Comparison of ENCODE assay signal across 19 cellular contexts in genomic region chr1:182845894-182846293, GRCh38. TPM values are rescaled to one million over a fixed set of nuclear protein-coding genes. Genes with fewer than 3 reads are reported as not detected.
DNase-seq lines count a peak whose midpoint lies in the region; ATAC-seq and TF ChIP-seq lines count a peak whose summit lies in the region.
"Had no signal": no experiment of that assay in that cellular context is flagged by ENCODE, and none has a peak within 500 bp of the region (broad histone marks: within the 10 kb centered on the region; RNA-seq: fewer than 3 reads in every experiment).

No MANE protein-coding gene starts in this region.

- no peaks in the 10 kb centered on the region for H3K27me3 ChIP-seq in CD4-positive, alpha-beta memory T cell (ENCODE audit: insufficient read depth, low read length)
- H3K27me3 ChIP-seq in WERI-Rb-1 (ENCODE audit: insufficient read depth, low read depth, severe bottlenecking) (no peaks in the 10 kb centered on the region), endodermal cell (ENCODE audit: control insufficient read depth, insufficient read depth, low read length, poor library complexity, severe bottlenecking) (no peaks in the 10 kb centered on the region)
- H3K27me3 ChIP-seq: BLaER1 treated with 17β-estradiol and CSF1 and Interleukin-3, amounts not matched to agents 10 nM and 100 nM had no signal

- POLR2A ChIA-PET in activated CD8-positive, alpha-beta T cell treated with anti-CD3 and anti-CD28 coated beads for 36 hours (lab: Charles Lee) = interaction anchor here (0.7 to 1.9 kb wide), 6 partner anchors 8 to 42 kb away, joined by 3 to 10 read pairs (median 4); no protein-coding TSS in a partner anchor
- POLR2A ChIA-PET in activated CD8-positive, alpha-beta T cell treated with anti-CD3 and anti-CD28 coated beads, Interleukin-2, amount 10 ng/mL, durations not matched to agents 7 days and 5 days (lab: Charles Lee) = interaction anchor here (0.7 kb wide), 1 partner anchor 41 kb away, joined by 3 read pairs; no protein-coding TSS in a partner anchor
- POLR2A ChIA-PET in CD4-positive, alpha-beta memory T cell (lab: Charles Lee; ENCODE audit: partially characterized antibody) = no interaction called here

- ATAC-seq in activated CD8-positive, alpha-beta T cell treated with anti-CD3 and anti-CD28 coated beads for 36 hours = no peak
- ATAC-seq in activated CD8-positive, alpha-beta T cell treated with anti-CD3 and anti-CD28 coated beads, Interleukin-2, amount 10 ng/mL, durations not matched to agents 7 days and 5 days = no peak
- ATAC-seq in stimulated activated naive B cell treated with anti-CD40 and anti-IgM and Interleukin-4, amounts not matched to agents 10 μg/mL and 1 μg/mL and 100 μg/mL, for 72 hours (replicated peaks) = no peak

- no peaks in the 10 kb centered on the region for H3K9me3 Mint-ChIP-seq in activated CD8-positive, alpha-beta T cell treated with anti-CD3 and anti-CD28 coated beads for 36 hours
- H3K9me3 Mint-ChIP-seq in activated CD8-positive, alpha-beta T cell treated with anti-CD3 and anti-CD28 coated beads, Interleukin-2, amount 10 ng/mL, durations not matched to agents 7 days and 5 days (ENCODE audit: insufficient read depth) = no peaks in the 10 kb centered on the region
- H3K9me3 Mint-ChIP-seq in CD4-positive, alpha-beta memory T cell = no peaks in the 10 kb centered on the region
- no peaks in the 10 kb centered on the region for H3K9me3 Mint-ChIP-seq in endodermal cell
- no peaks in the 10 kb centered on the region for H3K9me3 Mint-ChIP-seq in stimulated activated naive B cell treated with anti-CD40 and anti-IgM and Interleukin-4, amounts not matched to agents 10 μg/mL and 1 μg/mL and 100 μg/mL, for 72 hours

- H3K9ac ChIP-seq in endodermal cell (ENCODE audit: extremely low read depth, low read length, poor library complexity, severe bottlenecking) = no peak overlapping the region
- H3K9ac ChIP-seq: BLaER1 treated with 17β-estradiol and CSF1 and Interleukin-3, amounts not matched to agents 10 nM and 100 nM had no signal

- TF ChIP-seq CTCF in activated CD8-positive, alpha-beta T cell treated with anti-CD3 and anti-CD28 coated beads for 36 hours (IDR thresholded peaks at IDR 0.05) = no peak
- TF ChIP-seq CTCF in WERI-Rb-1 (IDR thresholded peaks at IDR 0.05; ENCODE audit: low read depth, low read length) (no peak), endodermal cell (conservative IDR thresholded peaks at IDR 0.05) (no peak)

- CTCF ChIA-PET in activated CD8-positive, alpha-beta T cell treated with anti-CD3 and anti-CD28 coated beads for 36 hours (lab: Charles Lee) = no interaction called here
- CTCF ChIA-PET in activated CD8-positive, alpha-beta T cell treated with anti-CD3 and anti-CD28 coated beads, Interleukin-2, amount 10 ng/mL, durations not matched to agents 7 days and 5 days (lab: Charles Lee) = no interaction called here
- CTCF ChIA-PET in CD4-positive, alpha-beta memory T cell (lab: Charles Lee; ENCODE audit: partially characterized antibody) = interaction anchor here (1.0 kb wide), 1 partner anchor 245 kb away, joined by 3 read pairs; no protein-coding TSS in a partner anchor

- no peak overlapping the region for H3K27ac ChIP-seq in CD4-positive, alpha-beta memory T cell (ENCODE audit: low read depth, low read length)
- no peak overlapping the region for H3K27ac ChIP-seq in WERI-Rb-1
- H3K27ac ChIP-seq in endodermal cell (ENCODE audit: low read depth, low read length) = no peak overlapping the region
- H3K27ac ChIP-seq: BLaER1 treated with 17β-estradiol and CSF1 and Interleukin-3, amounts not matched to agents 10 nM and 100 nM; HL-60 had no signal

- H3K4me1 ChIP-seq in CD4-positive, alpha-beta memory T cell (ENCODE audit: insufficient read depth, low read length) = peaks cover 70% of the 10 kb centered on the region
- no peaks in the 10 kb centered on the region for H3K4me1 ChIP-seq in endodermal cell (ENCODE audit: control insufficient read depth, insufficient read depth, low read length)

- intact Hi-C loops in activated CD8-positive, alpha-beta T cell treated with anti-CD3 and anti-CD28 coated beads for 36 hours (cut with micrococcal nuclease) = no loop called here
- intact Hi-C loops in CD4-positive, alpha-beta memory T cell (cut with micrococcal nuclease) = loop anchor here (10.0 kb wide), 1 partner anchor 49 kb away; no protein-coding TSS in a partner anchor

- peaks cover 89% of the 10 kb centered on the region for H3K36me3 Mint-ChIP-seq in activated CD8-positive, alpha-beta T cell treated with anti-CD3 and anti-CD28 coated beads for 36 hours (ENCODE audit: low read depth)
- H3K36me3 Mint-ChIP-seq in activated CD8-positive, alpha-beta T cell treated with anti-CD3 and anti-CD28 coated beads, Interleukin-2, amount 10 ng/mL, durations not matched to agents 7 days and 5 days (ENCODE audit: low read depth) = peaks cover 89% of the 10 kb centered on the region
- H3K36me3 Mint-ChIP-seq in CD4-positive, alpha-beta memory T cell = peaks cover 67 to 84% of the 10 kb centered on the region in 2 donors
- peaks cover 87% of the 10 kb centered on the region for H3K36me3 Mint-ChIP-seq in endodermal cell (ENCODE audit: low read depth)
- H3K36me3 Mint-ChIP-seq in stimulated activated naive B cell treated with anti-CD40 and anti-IgM and Interleukin-4, amounts not matched to agents 10 μg/mL and 1 μg/mL and 100 μg/mL, for 72 hours = peaks cover 40 to 61% of the 10 kb centered on the region in 2 donors

- no peak for DNase-seq in activated CD8-positive, alpha-beta T cell treated with anti-CD3 and anti-CD28 coated beads for 36 hours
- no peak for DNase-seq in activated CD8-positive, alpha-beta T cell treated with anti-CD3 and anti-CD28 coated beads, Interleukin-2, amount 10 ng/mL, durations not matched to agents 7 days and 5 days
- DNase-seq in CD4-positive, alpha-beta memory T cell = no peak
- peak; percentile 17 for DNase-seq in WERI-Rb-1
- DNase-seq in endodermal cell = no peak
- no peak for DNase-seq in stimulated activated naive B cell treated with anti-CD40 and anti-IgM and Interleukin-4, amounts not matched to agents 10 μg/mL and 1 μg/mL and 100 μg/mL, for 72 hours
- DNase-seq in DMS53 treated with DMSO at 0.1 percent for 48 hours (lab: John Stamatoyannopoulos, UW; ENCODE audit: unreplicated experiment) = no peak
- DNase-seq in islet precursor cell = no peak
- DNase-seq: DMS153, KBM-7, NCI-H1048, NCI-H146, NCI-H2081 treated with DMSO at 0.1 percent for 48 hours, NCI-H2227 treated with DMSO at 0.1 percent for 48 hours, NCI-H524 treated with DMSO at 0.1 percent for 48 hours, OCI-M1, RPMI8226 had no signal

- no peak overlapping the region for H3K4me3 ChIP-seq in CD4-positive, alpha-beta memory T cell (ENCODE audit: low read length in 2 of 2)
- H3K4me3 ChIP-seq in WERI-Rb-1 (ENCODE audit: low read depth, low read length) (no peak overlapping the region), endodermal cell (ENCODE audit: low read length) (peak overlapping the region; percentile 52)
- H3K4me3 ChIP-seq: BLaER1 treated with 17β-estradiol and CSF1 and Interleukin-3, amounts not matched to agents 10 nM and 100 nM had no signal

- WGBS in endodermal cell (ENCODE audit: insufficient coverage in 1 of 2, insufficient read length in 1 of 2), 2 experiments = 89 to 94% methylated on average over 3 to 5 of the region's 5 CpGs

- H3K27me3 Mint-ChIP-seq in activated CD8-positive, alpha-beta T cell treated with anti-CD3 and anti-CD28 coated beads for 36 hours = no peaks in the 10 kb centered on the region
- no peaks in the 10 kb centered on the region for H3K27me3 Mint-ChIP-seq in activated CD8-positive, alpha-beta T cell treated with anti-CD3 and anti-CD28 coated beads, Interleukin-2, amount 10 ng/mL, durations not matched to agents 7 days and 5 days (ENCODE audit: low read depth)
- no peaks in the 10 kb centered on the region for H3K27me3 Mint-ChIP-seq in CD4-positive, alpha-beta memory T cell
- no peaks in the 10 kb centered on the region for H3K27me3 Mint-ChIP-seq in endodermal cell (ENCODE audit: insufficient read depth)
- no peaks in the 10 kb centered on the region for H3K27me3 Mint-ChIP-seq in stimulated activated naive B cell treated with anti-CD40 and anti-IgM and Interleukin-4, amounts not matched to agents 10 μg/mL and 1 μg/mL and 100 μg/mL, for 72 hours

- H3K4me3 Mint-ChIP-seq in activated CD8-positive, alpha-beta T cell treated with anti-CD3 and anti-CD28 coated beads for 36 hours = no peak overlapping the region
- no peak overlapping the region for H3K4me3 Mint-ChIP-seq in activated CD8-positive, alpha-beta T cell treated with anti-CD3 and anti-CD28 coated beads, Interleukin-2, amount 10 ng/mL, durations not matched to agents 7 days and 5 days
- H3K4me3 Mint-ChIP-seq in CD4-positive, alpha-beta memory T cell = peak overlapping the region in 3 of 8 donors; percentile 16 to 54 (median 43)
- peak overlapping the region; percentile 22 for H3K4me3 Mint-ChIP-seq in endodermal cell
- peak overlapping the region in 1 of 2 donors; percentile 3 for H3K4me3 Mint-ChIP-seq in stimulated activated naive B cell treated with anti-CD40 and anti-IgM and Interleukin-4, amounts not matched to agents 10 μg/mL and 1 μg/mL and 100 μg/mL, for 72 hours

- peaks cover 61% of the 10 kb centered on the region for H3K36me3 ChIP-seq in CD4-positive, alpha-beta memory T cell (ENCODE audit: insufficient read depth, low read length)
- peaks cover 62% of the 10 kb centered on the region for H3K36me3 ChIP-seq in WERI-Rb-1
- H3K36me3 ChIP-seq in endodermal cell (ENCODE audit: control insufficient read depth, insufficient read depth, low read length) = peaks cover 96% of the 10 kb centered on the region

- H3K4me1 Mint-ChIP-seq in activated CD8-positive, alpha-beta T cell treated with anti-CD3 and anti-CD28 coated beads for 36 hours (ENCODE audit: low read depth) = peaks cover 86% of the 10 kb centered on the region
- peaks cover 72% of the 10 kb centered on the region for H3K4me1 Mint-ChIP-seq in activated CD8-positive, alpha-beta T cell treated with anti-CD3 and anti-CD28 coated beads, Interleukin-2, amount 10 ng/mL, durations not matched to agents 7 days and 5 days (ENCODE audit: low read depth)
- peaks cover 64 to 92% (median 79%) of the 10 kb centered on the region in 4 donors for H3K4me1 Mint-ChIP-seq in CD4-positive, alpha-beta memory T cell
- H3K4me1 Mint-ChIP-seq in endodermal cell = peaks cover 34% of the 10 kb centered on the region
- peaks cover 31 to 74% of the 10 kb centered on the region in 2 donors for H3K4me1 Mint-ChIP-seq in stimulated activated naive B cell treated with anti-CD40 and anti-IgM and Interleukin-4, amounts not matched to agents 10 μg/mL and 1 μg/mL and 100 μg/mL, for 72 hours

- H3K27ac Mint-ChIP-seq in activated CD8-positive, alpha-beta T cell treated with anti-CD3 and anti-CD28 coated beads for 36 hours = peak overlapping the region; percentile 52
- H3K27ac Mint-ChIP-seq in activated CD8-positive, alpha-beta T cell treated with anti-CD3 and anti-CD28 coated beads, Interleukin-2, amount 10 ng/mL, durations not matched to agents 7 days and 5 days = no peak overlapping the region
- H3K27ac Mint-ChIP-seq in CD4-positive, alpha-beta memory T cell = peak overlapping the region in 4 of 7 donors; percentile 35 to 65 (median 40)
- peak overlapping the region; percentile 77 for H3K27ac Mint-ChIP-seq in endodermal cell
- no peak overlapping the region for H3K27ac Mint-ChIP-seq in stimulated activated naive B cell treated with anti-CD40 and anti-IgM and Interleukin-4, amounts not matched to agents 10 μg/mL and 1 μg/mL and 100 μg/mL, for 72 hours

- no peaks in the 10 kb centered on the region for H3K9me3 ChIP-seq in CD4-positive, alpha-beta memory T cell (ENCODE audit: control insufficient read depth in 1 of 2, low read length in 2 of 2)
- H3K9me3 ChIP-seq in WERI-Rb-1 (ENCODE audit: severe bottlenecking) (no peaks in the 10 kb centered on the region), endodermal cell (ENCODE audit: control insufficient read depth, low read length) (no peaks in the 10 kb centered on the region)
- H3K9me3 ChIP-seq: BLaER1 treated with 17β-estradiol and CSF1 and Interleukin-3, amounts not matched to agents 10 nM and 100 nM had no signal

RNA-seq across cellular contexts. Expression of gene DHX9, which starts 6.7 kb away (rescaled TPM):
- 100 to 1,000 TPM; 213 to 228 TPM for total RNA-seq in activated CD8-positive, alpha-beta T cell treated with anti-CD3 and anti-CD28 coated beads for 36 hours
- 100 to 1,000 TPM; 218 to 231 TPM for total RNA-seq in activated CD8-positive, alpha-beta T cell treated with anti-CD3 and anti-CD28 coated beads, Interleukin-2, amount 10 ng/mL, durations not matched to agents 7 days and 5 days
- total RNA-seq in CD4-positive, alpha-beta memory T cell = 100 to 1,000 TPM; 222 TPM
- 100 to 1,000 TPM; 100 to 107 TPM for polyA plus RNA-seq in CD4-positive, alpha-beta memory T cell
- 100 to 1,000 TPM; 264 to 278 TPM for total RNA-seq in endodermal cell
- polyA plus RNA-seq in endodermal cell (2013, experiment 1 of 2) = 181 TPM
- polyA plus RNA-seq in endodermal cell (2013, experiment 2 of 2) = 176 TPM

RNA-seq across cellular contexts. Expression of gene NPL, which starts 56.3 kb away (rescaled TPM):
- total RNA-seq in activated CD8-positive, alpha-beta T cell treated with anti-CD3 and anti-CD28 coated beads for 36 hours = 1 to 10 TPM; 4.5 to 4.9 TPM
- 1 to 10 TPM; 1.1 to 1.7 TPM for total RNA-seq in activated CD8-positive, alpha-beta T cell treated with anti-CD3 and anti-CD28 coated beads, Interleukin-2, amount 10 ng/mL, durations not matched to agents 7 days and 5 days
- total RNA-seq in CD4-positive, alpha-beta memory T cell = 1 to 10 TPM; 9.6 TPM
- polyA plus RNA-seq in CD4-positive, alpha-beta memory T cell = 1 to 10 TPM; 3.5 to 5.7 TPM
- 1 to 10 TPM; 5.8 to 8.7 TPM for total RNA-seq in endodermal cell
- polyA plus RNA-seq in endodermal cell (2013, experiment 1 of 2) = 3.8 TPM
- polyA plus RNA-seq in endodermal cell (2013, experiment 2 of 2) = 3.3 TPM

Comparison
In these comparisons a context has a peak if more than half of its experiments do, and no peak if none do; other contexts are left out.
1. H3K27ac Mint-ChIP-seq: peak in activated CD8-positive, alpha-beta T cell treated with anti-CD3 and anti-CD28 coated beads for 36 hours (single experiment), CD4-positive, alpha-beta memory T cell (4 of 7) and endodermal cell (single experiment); none in activated CD8-positive, alpha-beta T cell treated with anti-CD3 and anti-CD28 coated beads, Interleukin-2, amount 10 ng/mL, durations not matched to agents 7 days and 5 days (single experiment) and stimulated activated naive B cell treated with anti-CD40 and anti-IgM and Interleukin-4, amounts not matched to agents 10 μg/mL and 1 μg/mL and 100 μg/mL, for 72 hours (single experiment).